Comparison of ENCODE assay signal across 1 cellular context in genomic region chr9:92385001-92385400, GRCh38.
TF ChIP-seq lines count a peak whose summit lies in the region.

No MANE protein-coding gene starts in this region.

TF ChIP-seq in endothelial cell of umbilical vein, 7 proteins besides CTCF, POLR2A, EP300 and RAD21:
- TF ChIP-seq FOS (IDR thresholded peaks at IDR 0.05; ENCODE audit: borderline replicate concordance, insufficient read depth, low read length) (no peak), MYC (IDR thresholded peaks at IDR 0.05; ENCODE audit: low read depth, low read length) (no peak), GATA2 (IDR thresholded peaks at IDR 0.05; ENCODE audit: insufficient read depth, insufficient read length, low read depth, low read length) (no peak), MAX (IDR thresholded peaks at IDR 0.05; ENCODE audit: insufficient read depth, insufficient read length) (no peak), EZH2 (IDR thresholded peaks at IDR 0.05; ENCODE audit: borderline replicate concordance, low read depth, low read length, severe bottlenecking) (no peak), JUN (IDR thresholded peaks at IDR 0.05; ENCODE audit: borderline replicate concordance, insufficient read depth, insufficient read length, low read depth) (no peak)
TF ChIP-seq in endothelial cell of umbilical vein: peak in this region for 0.
